1 cellular context compared by ENCODE assay signal in the genomic region with DNA sequence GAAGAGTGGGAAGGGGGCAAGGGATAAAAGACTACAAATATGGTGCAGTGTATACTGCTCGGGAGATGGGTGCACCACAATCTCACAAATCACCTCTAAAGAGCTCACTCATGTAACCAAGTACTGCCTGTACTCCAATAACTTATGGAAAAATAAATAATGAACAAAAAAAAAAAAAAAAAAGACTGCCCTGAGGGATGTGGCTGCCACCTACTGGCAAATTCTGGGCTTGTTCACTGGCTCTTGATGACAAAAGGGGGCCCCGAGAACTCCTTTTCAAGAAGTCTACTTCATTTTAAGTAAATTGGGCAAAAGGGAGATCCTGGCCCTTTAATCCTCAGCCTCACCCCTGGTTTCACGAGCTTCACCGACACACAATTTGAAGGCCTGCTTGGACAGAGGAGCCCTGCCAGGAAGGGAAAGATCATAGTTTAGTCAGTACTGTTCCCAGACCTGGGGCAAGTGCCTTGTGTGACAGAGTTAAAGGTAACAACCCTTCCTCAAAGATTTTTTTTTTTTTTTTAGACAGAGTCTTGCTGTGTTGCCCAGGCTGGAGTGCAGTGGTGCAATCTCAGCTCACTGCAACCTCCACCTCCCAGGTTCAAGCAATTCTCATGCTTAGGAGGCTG.
TF ChIP-seq lines count a peak whose summit lies in the region.

No MANE protein-coding gene starts in this region.

TF ChIP-seq in GM23338, 12 proteins besides CTCF, POLR2A, EP300 and RAD21 (continued from another document):
- TF ChIP-seq, protein P1, sequence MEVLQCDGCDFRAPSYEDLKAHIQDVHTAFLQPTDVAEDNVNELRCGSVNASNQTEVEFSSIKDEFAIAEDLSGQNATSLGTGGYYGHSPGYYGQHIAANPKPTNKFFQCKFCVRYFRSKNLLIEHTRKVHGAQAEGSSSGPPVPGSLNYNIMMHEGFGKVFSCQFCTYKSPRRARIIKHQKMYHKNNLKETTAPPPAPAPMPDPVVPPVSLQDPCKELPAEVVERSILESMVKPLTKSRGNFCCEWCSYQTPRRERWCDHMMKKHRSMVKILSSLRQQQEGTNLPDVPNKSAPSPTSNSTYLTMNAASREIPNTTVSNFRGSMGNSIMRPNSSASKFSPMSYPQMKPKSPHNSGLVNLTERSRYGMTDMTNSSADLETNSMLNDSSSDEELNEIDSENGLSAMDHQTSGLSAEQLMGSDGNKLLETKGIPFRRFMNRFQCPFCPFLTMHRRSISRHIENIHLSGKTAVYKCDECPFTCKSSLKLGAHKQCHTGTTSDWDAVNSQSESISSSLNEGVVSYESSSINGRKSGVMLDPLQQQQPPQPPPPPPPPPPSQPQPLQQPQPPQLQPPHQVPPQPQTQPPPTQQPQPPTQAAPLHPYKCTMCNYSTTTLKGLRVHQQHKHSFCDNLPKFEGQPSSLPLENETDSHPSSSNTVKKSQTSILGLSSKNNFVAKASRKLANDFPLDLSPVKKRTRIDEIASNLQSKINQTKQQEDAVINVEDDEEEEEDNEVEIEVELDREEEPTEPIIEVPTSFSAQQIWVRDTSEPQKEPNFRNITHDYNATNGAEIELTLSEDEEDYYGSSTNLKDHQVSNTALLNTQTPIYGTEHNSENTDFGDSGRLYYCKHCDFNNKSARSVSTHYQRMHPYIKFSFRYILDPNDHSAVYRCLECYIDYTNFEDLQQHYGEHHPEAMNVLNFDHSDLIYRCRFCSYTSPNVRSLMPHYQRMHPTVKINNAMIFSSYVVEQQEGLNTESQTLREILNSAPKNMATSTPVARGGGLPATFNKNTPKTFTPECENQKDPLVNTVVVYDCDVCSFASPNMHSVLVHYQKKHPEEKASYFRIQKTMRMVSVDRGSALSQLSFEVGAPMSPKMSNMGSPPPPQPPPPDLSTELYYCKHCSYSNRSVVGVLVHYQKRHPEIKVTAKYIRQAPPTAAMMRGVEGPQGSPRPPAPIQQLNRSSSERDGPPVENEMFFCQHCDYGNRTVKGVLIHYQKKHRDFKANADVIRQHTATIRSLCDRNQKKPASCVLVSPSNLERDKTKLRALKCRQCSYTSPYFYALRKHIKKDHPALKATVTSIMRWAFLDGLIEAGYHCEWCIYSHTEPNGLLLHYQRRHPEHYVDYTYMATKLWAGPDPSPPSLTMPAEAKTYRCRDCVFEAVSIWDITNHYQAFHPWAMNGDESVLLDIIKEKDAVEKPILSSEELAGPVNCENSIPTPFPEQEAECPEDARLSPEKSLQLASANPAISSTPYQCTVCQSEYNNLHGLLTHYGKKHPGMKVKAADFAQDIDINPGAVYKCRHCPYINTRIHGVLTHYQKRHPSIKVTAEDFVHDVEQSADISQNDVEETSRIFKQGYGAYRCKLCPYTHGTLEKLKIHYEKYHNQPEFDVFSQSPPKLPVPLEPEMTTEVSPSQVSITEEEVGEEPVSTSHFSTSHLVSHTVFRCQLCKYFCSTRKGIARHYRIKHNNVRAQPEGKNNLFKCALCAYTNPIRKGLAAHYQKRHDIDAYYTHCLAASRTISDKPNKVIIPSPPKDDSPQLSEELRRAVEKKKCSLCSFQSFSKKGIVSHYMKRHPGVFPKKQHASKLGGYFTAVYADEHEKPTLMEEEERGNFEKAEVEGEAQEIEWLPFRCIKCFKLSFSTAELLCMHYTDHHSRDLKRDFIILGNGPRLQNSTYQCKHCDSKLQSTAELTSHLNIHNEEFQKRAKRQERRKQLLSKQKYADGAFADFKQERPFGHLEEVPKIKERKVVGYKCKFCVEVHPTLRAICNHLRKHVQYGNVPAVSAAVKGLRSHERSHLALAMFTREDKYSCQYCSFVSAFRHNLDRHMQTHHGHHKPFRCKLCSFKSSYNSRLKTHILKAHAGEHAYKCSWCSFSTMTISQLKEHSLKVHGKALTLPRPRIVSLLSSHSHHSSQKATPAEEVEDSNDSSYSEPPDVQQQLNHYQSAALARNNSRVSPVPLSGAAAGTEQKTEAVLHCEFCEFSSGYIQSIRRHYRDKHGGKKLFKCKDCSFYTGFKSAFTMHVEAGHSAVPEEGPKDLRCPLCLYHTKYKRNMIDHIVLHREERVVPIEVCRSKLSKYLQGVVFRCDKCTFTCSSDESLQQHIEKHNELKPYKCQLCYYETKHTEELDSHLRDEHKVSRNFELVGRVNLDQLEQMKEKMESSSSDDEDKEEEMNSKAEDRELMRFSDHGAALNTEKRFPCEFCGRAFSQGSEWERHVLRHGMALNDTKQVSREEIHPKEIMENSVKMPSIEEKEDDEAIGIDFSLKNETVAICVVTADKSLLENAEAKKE (CRISPR knock-in tag; IDR thresholded peaks at IDR 0.05) = no peak
- TF ChIP-seq POLR2AphosphoS5 (IDR thresholded peaks at IDR 0.05; ENCODE audit: low read depth) (no peak), ZNF114 (CRISPR knock-in tag; IDR thresholded peaks at IDR 0.05) (no peak), NANOG (IDR thresholded peaks at IDR 0.05; ENCODE audit: borderline replicate concordance) (no peak), EZH2phosphoT487 (IDR thresholded peaks at IDR 0.05; ENCODE audit: unreplicated experiment) (no peak), ZNF331 (CRISPR knock-in tag; IDR thresholded peaks at IDR 0.05; ENCODE audit: low read depth) (no peak)
TF ChIP-seq in GM23338: peak in this region for 0.
